Comparison of ENCODE assay signal across 5 cellular contexts in genomic region chr4:159543831-159544230, GRCh38.
"Had no signal": no experiment of that assay in that cellular context is flagged by ENCODE, and none has a peak within 500 bp of the region (broad histone marks: within the 10 kb centered on the region; RNA-seq: fewer than 3 reads in every experiment).

No MANE protein-coding gene starts in this region.

- ATAC-seq: K562 had no signal

- DNase-seq: GM23248, H9, HCEC 1CT, IMR-90 had no signal
